ENCODE assay signal across 31 cellular contexts in the genomic region with DNA sequence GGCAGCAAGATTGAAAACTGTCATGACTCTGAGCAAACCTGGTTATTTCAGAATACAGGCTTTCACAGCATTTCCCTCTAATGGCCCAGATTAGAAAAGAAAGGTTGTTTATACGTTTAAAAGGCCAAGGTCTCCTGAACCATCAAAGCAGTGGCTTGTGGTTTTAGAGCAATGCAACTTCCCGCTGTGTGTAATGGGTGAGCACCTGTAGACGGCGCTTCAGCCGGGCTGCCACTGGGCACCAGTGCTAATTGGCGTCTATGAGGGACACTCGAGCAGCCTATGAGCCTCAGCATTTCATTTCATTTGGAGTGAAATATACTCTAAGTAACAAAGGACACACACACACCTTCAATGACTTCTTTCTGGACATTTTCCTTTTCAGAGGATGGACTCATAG.
"Had no signal": no experiment of that assay in that cellular context is flagged by ENCODE, and none has a peak within 500 bp of the region (broad histone marks: within the 10 kb centered on the region; RNA-seq: fewer than 3 reads in every experiment).

No MANE protein-coding gene starts in this region.

- H3K4me2 ChIP-seq: PC-9 had no signal

- H3K27me3 ChIP-seq: brain microvascular endothelial cell, SJCRH30 had no signal

- H3K4me1 Mint-ChIP-seq: activated CD4-positive, alpha-beta T cell treated with anti-CD3 and anti-CD28 coated beads for 36 hours; activated CD4-positive, alpha-beta T cell treated with anti-CD3 and anti-CD28 coated beads, Interleukin-2, amount 10 ng/mL, durations not matched to agents 7 days and 5 days; activated naive CD8-positive, alpha-beta T cell treated with anti-CD3 and anti-CD28 coated beads for 36 hours had no signal

- DNase-seq: activated CD4-positive, alpha-beta T cell treated with anti-CD3 and anti-CD28 coated beads for 36 hours; activated CD4-positive, alpha-beta T cell treated with anti-CD3 and anti-CD28 coated beads, Interleukin-2, amount 10 ng/mL, durations not matched to agents 7 days and 5 days; activated CD4-positive, alpha-beta T cell treated with anti-CD3 and anti-CD28 coated beads, Interleukin-2, amount 50 U/mL, for 48 hours; activated CD8-positive, alpha-beta memory T cell treated with anti-CD3 and anti-CD28 coated beads, Interleukin-2, amount 50 U/mL, for 4 hours; activated effector memory CD4-positive, alpha-beta T cell treated with anti-CD3 and anti-CD28 coated beads, Interleukin-2, amount 50 U/mL, for 16 hours; activated naive CD4-positive, alpha-beta T cell; activated naive CD4-positive, alpha-beta T cell treated with anti-CD3 and anti-CD28 coated beads, Interleukin-2, amount 50 U/mL, for 16 hours; activated naive CD8-positive, alpha-beta T cell treated with anti-CD3 and anti-CD28 coated beads for 36 hours; activated T-cell treated with anti-CD3 and anti-CD28 coated beads for 4 hours; activated T-cell treated with anti-CD3 and anti-CD28 coated beads, Interleukin-2, amount 50 U/mL, for 48 hours; amniotic stem cell; aorta; brain microvascular endothelial cell; central memory CD4-positive, alpha-beta T cell; Kasumi-1; KBM-7; NCI-H1092 treated with DMSO at 0.1 percent for 48 hours; NCI-H1417; NCI-H146; NCI-H187; NCI-H2081; NCI-H2171 treated with DMSO at 0.1 percent for 48 hours; NCI-H2227 treated with DMSO at 0.1 percent for 48 hours; NCI-H524 treated with DMSO at 0.1 percent for 48 hours; NK-92 treated with Interleukin-12 subunit alpha and Interleukin-12 subunit beta, amount 100 ng/mL, for 24 hours; PC-9; SHP77; SJCRH30 had no signal

- H3K4me3 Mint-ChIP-seq: activated CD4-positive, alpha-beta T cell treated with anti-CD3 and anti-CD28 coated beads for 36 hours; activated CD4-positive, alpha-beta T cell treated with anti-CD3 and anti-CD28 coated beads, Interleukin-2, amount 10 ng/mL, durations not matched to agents 7 days and 5 days; activated naive CD8-positive, alpha-beta T cell treated with anti-CD3 and anti-CD28 coated beads for 36 hours had no signal

- H3K27me3 Mint-ChIP-seq: activated CD4-positive, alpha-beta T cell treated with anti-CD3 and anti-CD28 coated beads for 36 hours; activated CD4-positive, alpha-beta T cell treated with anti-CD3 and anti-CD28 coated beads, Interleukin-2, amount 10 ng/mL, durations not matched to agents 7 days and 5 days; activated naive CD8-positive, alpha-beta T cell treated with anti-CD3 and anti-CD28 coated beads for 36 hours had no signal

- H3K4me1 ChIP-seq: SJCRH30 had no signal

- H3K4me3 ChIP-seq: PC-9, SJCRH30, SK-N-MC had no signal

- H3K36me3 ChIP-seq: brain microvascular endothelial cell, SJCRH30 had no signal

- H3K9me3 ChIP-seq: SJCRH30 had no signal

- H3K27ac Mint-ChIP-seq: activated CD4-positive, alpha-beta T cell treated with anti-CD3 and anti-CD28 coated beads for 36 hours; activated CD4-positive, alpha-beta T cell treated with anti-CD3 and anti-CD28 coated beads, Interleukin-2, amount 10 ng/mL, durations not matched to agents 7 days and 5 days; activated naive CD8-positive, alpha-beta T cell treated with anti-CD3 and anti-CD28 coated beads for 36 hours had no signal

- H2AFZ ChIP-seq: PC-9 had no signal

- H3K36me3 Mint-ChIP-seq: activated naive CD8-positive, alpha-beta T cell treated with anti-CD3 and anti-CD28 coated beads for 36 hours had no signal

- ATAC-seq: activated CD4-positive, alpha-beta T cell treated with anti-CD3 and anti-CD28 coated beads for 36 hours; activated CD4-positive, CD25-positive, alpha-beta regulatory T cell treated with anti-CD3 and anti-CD28 coated beads, Interleukin-2, amount 50 U/mL, for 24 hours had no signal

- H3K27ac ChIP-seq: brain microvascular endothelial cell, PC-9, RWPE1, SJCRH30, SK-N-MC had no signal
